8 cellular contexts compared by ENCODE assay signal in the genomic region with DNA sequence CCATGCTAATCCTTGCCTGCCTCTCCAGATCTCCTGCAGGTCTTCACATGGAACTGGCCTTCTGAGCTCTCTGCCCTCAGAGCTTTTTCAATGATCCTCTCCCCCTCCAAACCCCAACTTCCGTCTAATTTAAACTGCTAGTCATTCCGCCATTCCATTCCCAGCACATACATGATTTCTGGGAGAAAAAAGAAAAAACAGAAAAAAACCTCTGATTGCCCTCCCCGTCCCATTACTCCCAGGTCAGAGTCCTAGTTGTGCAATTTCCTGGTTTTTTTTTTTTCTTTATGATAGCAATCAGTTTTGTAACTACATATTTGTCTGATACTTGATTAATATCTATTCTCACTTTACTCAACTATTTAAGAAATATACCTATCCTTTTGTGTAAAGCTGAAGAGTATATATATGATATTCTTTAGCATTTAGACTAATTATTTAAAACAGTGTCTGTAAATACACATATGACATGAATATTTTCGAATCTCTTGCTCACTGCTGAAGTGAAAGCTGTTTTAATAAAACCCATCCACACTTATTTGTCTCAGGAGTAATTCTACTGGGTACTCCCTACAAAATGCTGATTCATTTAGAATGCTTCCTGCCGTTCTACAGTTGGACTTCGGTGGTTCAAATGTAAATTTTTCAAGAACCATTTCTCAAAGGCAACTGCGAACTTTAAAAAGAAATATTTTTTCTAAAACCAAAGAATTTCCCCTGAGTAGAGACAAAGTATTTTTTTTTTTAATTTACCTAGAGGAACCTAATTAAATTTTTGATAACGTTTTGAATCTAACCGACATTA. TPM values are rescaled to one million over a fixed set of nuclear protein-coding genes. Genes with fewer than 3 reads are reported as not detected.
DNase-seq lines count a peak whose midpoint lies in the region; ATAC-seq, FAIRE-seq and TF ChIP-seq lines count a peak whose summit lies in the region.

No MANE protein-coding gene starts in this region.

- H3K4me1 Mint-ChIP-seq in activated CD4-positive, alpha-beta T cell treated with anti-CD3 and anti-CD28 coated beads, Interleukin-2, amount 10 ng/mL, durations not matched to agents 7 days and 5 days = peaks cover 64% of the 10 kb centered on the region
- H3K4me1 Mint-ChIP-seq in natural killer cell = peaks cover 25 to 42% of the 10 kb centered on the region in 2 donors

- TF ChIP-seq CTCF in Panc1 (IDR thresholded peaks at IDR 0.05) = no peak
- TF ChIP-seq CTCF in natural killer cell (IDR thresholded peaks at IDR 0.05) = no peak

- CTCF ChIA-PET in activated CD4-positive, alpha-beta T cell treated with anti-CD3 and anti-CD28 coated beads, Interleukin-2, amount 10 ng/mL, durations not matched to agents 7 days and 5 days (lab: Charles Lee) = interaction anchor here (0.5 to 1.5 kb wide), 3 partner anchors 100 to 132 kb away, joined by 3 to 5 read pairs (median 3); partner anchors contain the start of gene CDC42SE2
- CTCF ChIA-PET in Panc1 (lab: Charles Lee) = no interaction called here

- peak overlapping the region; percentile 94 for H3K4me3 Mint-ChIP-seq in activated CD4-positive, alpha-beta T cell treated with anti-CD3 and anti-CD28 coated beads, Interleukin-2, amount 10 ng/mL, durations not matched to agents 7 days and 5 days
- H3K4me3 Mint-ChIP-seq in natural killer cell = peak overlapping the region; percentile 92

- H3K27me3 Mint-ChIP-seq in activated CD4-positive, alpha-beta T cell treated with anti-CD3 and anti-CD28 coated beads, Interleukin-2, amount 10 ng/mL, durations not matched to agents 7 days and 5 days = no peaks in the 10 kb centered on the region
- H3K27me3 Mint-ChIP-seq in natural killer cell (ENCODE audit: low read depth in 2 of 2) = no peaks in the 10 kb centered on the region

- POLR2A ChIA-PET in activated CD4-positive, alpha-beta T cell treated with anti-CD3 and anti-CD28 coated beads, Interleukin-2, amount 10 ng/mL, durations not matched to agents 7 days and 5 days (lab: Charles Lee) = interaction anchor here (0.6 to 1.6 kb wide), 3 partner anchors 35 to 126 kb away, joined by 4 to 5 read pairs (median 4); no protein-coding TSS in a partner anchor
- POLR2A ChIA-PET in Panc1 (lab: Charles Lee) = interaction anchor here (0.6 kb wide), 1 partner anchor 253 kb away, joined by 4 read pairs; no protein-coding TSS in a partner anchor

- H3K9me3 ChIP-seq in Panc1 (ENCODE audit: control insufficient read depth, insufficient read depth, low read depth, low read length) = no peaks in the 10 kb centered on the region
- H3K9me3 ChIP-seq in effector memory CD4-positive, alpha-beta T cell (ENCODE audit: control insufficient read depth, low read length) = no peaks in the 10 kb centered on the region

- TSS peak; percentile 77 for BruUV-seq in Panc1 (replicated peaks; lab: Mats Ljungman, UMichigan)

- DNase-seq in activated CD4-positive, alpha-beta T cell treated with anti-CD3 and anti-CD28 coated beads, Interleukin-2, amount 10 ng/mL, durations not matched to agents 7 days and 5 days = no peak
- DNase-seq in activated CD4-positive, alpha-beta T cell treated with anti-CD3 and anti-CD28 coated beads, Interleukin-2, amount 50 U/mL, for 48 hours = no peak
- DNase-seq in Panc1 (ENCODE audit: low read depth, low spot score) = no peak
- no peak for DNase-seq in effector memory CD4-positive, alpha-beta T cell
- DNase-seq in natural killer cell = no peak
- no peak for DNase-seq in urothelium cell line (ENCODE audit: low spot score)

- no peak for FAIRE-seq in urothelium cell line (lab: Jason Lieb, UNC)

- H3K27ac Mint-ChIP-seq in activated CD4-positive, alpha-beta T cell treated with anti-CD3 and anti-CD28 coated beads, Interleukin-2, amount 10 ng/mL, durations not matched to agents 7 days and 5 days = peak overlapping the region; percentile 97
- peak overlapping the region; percentile 92 to 93 for H3K27ac Mint-ChIP-seq in natural killer cell

- peaks cover 57% of the 10 kb centered on the region for H3K36me3 Mint-ChIP-seq in activated CD4-positive, alpha-beta T cell treated with anti-CD3 and anti-CD28 coated beads, Interleukin-2, amount 10 ng/mL, durations not matched to agents 7 days and 5 days (ENCODE audit: low read depth)
- H3K36me3 Mint-ChIP-seq in natural killer cell = no peaks in the 10 kb centered on the region

- no peaks in the 10 kb centered on the region for H3K9me3 Mint-ChIP-seq in activated CD4-positive, alpha-beta T cell treated with anti-CD3 and anti-CD28 coated beads, Interleukin-2, amount 10 ng/mL, durations not matched to agents 7 days and 5 days
- no peaks in the 10 kb centered on the region for H3K9me3 Mint-ChIP-seq in natural killer cell

- ATAC-seq in Panc1 (no peak), natural killer cell (no peak), HG03196 (IDR thresholded peaks at IDR 0.05; ENCODE audit: unreplicated experiment) (no peak), GM19397 (IDR thresholded peaks at IDR 0.05; ENCODE audit: unreplicated experiment) (no peak)

- H3K4me3 ChIP-seq in Panc1 (ENCODE audit: low read depth in 2 of 2, low read length in 2 of 2) = peak overlapping the region; percentile 83 to 92
- peak overlapping the region; percentile 92 for H3K4me3 ChIP-seq in effector memory CD4-positive, alpha-beta T cell (ENCODE audit: insufficient read depth, low read depth, low read length, poor library complexity, severe bottlenecking)

- H3K27me3 ChIP-seq in Panc1 (ENCODE audit: control insufficient read depth, insufficient read depth, low read length) = no peaks in the 10 kb centered on the region
- H3K27me3 ChIP-seq in effector memory CD4-positive, alpha-beta T cell (replicated peaks; ENCODE audit: control insufficient read depth, insufficient read depth, low read length, poor library complexity, severe bottlenecking) = no peaks in the 10 kb centered on the region

- peaks cover 13% of the 10 kb centered on the region for H3K4me1 ChIP-seq in Panc1 (ENCODE audit: control insufficient read depth, insufficient read depth, low read length)
- H3K4me1 ChIP-seq in effector memory CD4-positive, alpha-beta T cell (ENCODE audit: control insufficient read depth, insufficient read depth, low read length, poor library complexity, severe bottlenecking) = peaks cover 5% of the 10 kb centered on the region

- in situ Hi-C loops in Panc1 (cut with HindIII; ENCODE audit: low pct_unique_long_range_greater_than_20kb, low sequenced_read_pairs) = no loop called here

- H3K27ac ChIP-seq in Panc1 (ENCODE audit: low read length) = peak overlapping the region; percentile 97
- peak overlapping the region; percentile 97 for H3K27ac ChIP-seq in effector memory CD4-positive, alpha-beta T cell (ENCODE audit: insufficient read depth, low read length, poor library complexity, severe bottlenecking)

- peaks cover 34% of the 10 kb centered on the region for H3K36me3 ChIP-seq in Panc1 (ENCODE audit: control insufficient read depth, insufficient read depth, low read length)
- peaks cover 31% of the 10 kb centered on the region for H3K36me3 ChIP-seq in effector memory CD4-positive, alpha-beta T cell (ENCODE audit: control insufficient read depth, insufficient read depth, low read length)

- intact Hi-C loops in Panc1 (cut with micrococcal nuclease; ENCODE audit: unreplicated experiment) = loop anchor here (5.0 to 10.0 kb wide), 2 partner anchors 101 to 219 kb away; partner anchors contain the start of gene CDC42SE2
- intact Hi-C loops in natural killer cell (cut with micrococcal nuclease) = loop anchor here (1.0 kb wide), 2 partner anchors 219 to 254 kb away; no protein-coding TSS in a partner anchor

RNA-seq across cellular contexts. Expression of gene HINT1, which starts 1.5 kb away (rescaled TPM):
- total RNA-seq in activated CD4-positive, alpha-beta T cell treated with anti-CD3 and anti-CD28 coated beads, Interleukin-2, amount 10 ng/mL, durations not matched to agents 7 days and 5 days = 100 to 1,000 TPM; 274 to 278 TPM
- total RNA-seq in Panc1 (2021; ENCODE audit: unreplicated experiment) (233 TPM), natural killer cell (100 to 1,000 TPM; 125 to 130 (median 129) TPM)
- polyA plus RNA-seq in Panc1 (2012; ENCODE audit: insufficient read length) = 316 TPM

RNA-seq across cellular contexts. Expression of gene LYRM7, which starts 7.2 kb away (rescaled TPM):
- 10 to 100 TPM; 11.0 to 12.0 TPM for total RNA-seq in activated CD4-positive, alpha-beta T cell treated with anti-CD3 and anti-CD28 coated beads, Interleukin-2, amount 10 ng/mL, durations not matched to agents 7 days and 5 days
- 12.1 TPM for total RNA-seq in Panc1 (2021; ENCODE audit: unreplicated experiment)
- 6.8 TPM for polyA plus RNA-seq in Panc1 (2012; ENCODE audit: insufficient read length)
- total RNA-seq in natural killer cell = 1 to 10 TPM; 7.4 to 9.7 (median 7.6) TPM
